ENCODE assay signal across 18 cellular contexts in the genomic region with DNA sequence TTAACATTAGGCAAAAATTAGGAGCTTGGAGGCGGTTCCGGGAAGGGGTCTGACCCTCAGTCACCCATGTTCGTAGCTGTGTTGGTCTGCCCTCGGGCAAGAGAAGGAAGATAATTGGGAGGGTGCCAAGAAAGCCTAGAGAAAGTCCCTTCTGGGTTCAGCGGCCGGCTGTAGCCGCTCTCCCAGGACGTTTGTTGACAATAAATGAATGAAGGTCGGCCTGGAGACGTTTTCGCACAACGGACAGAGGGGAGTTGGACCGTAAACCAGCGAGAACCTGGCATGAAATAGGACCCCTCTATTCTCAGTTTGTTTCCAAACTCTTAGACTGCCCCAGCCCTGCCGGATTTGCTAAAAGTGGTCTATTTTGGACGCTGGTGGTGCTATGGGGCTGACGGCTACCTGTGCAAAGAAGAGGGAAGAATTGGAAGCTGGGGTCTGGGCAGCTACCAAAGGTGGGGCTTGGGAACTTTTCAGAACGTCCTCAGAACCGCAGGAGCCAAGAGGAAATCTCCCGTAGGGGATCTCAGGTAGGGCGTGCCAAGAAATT. TPM values are rescaled to one million over a fixed set of nuclear protein-coding genes. Genes with fewer than 3 reads are reported as not detected.
DNase-seq lines count a peak whose midpoint lies in the region; ATAC-seq, FAIRE-seq and TF ChIP-seq lines count a peak whose summit lies in the region.
"Not testable (repeated sequence)": the region's sequence is repeated elsewhere in the genome, so short reads cannot be mapped to it uniquely, and the experiment has no call there.
"Had no signal": no experiment of that assay in that cellular context is flagged by ENCODE, and none has a peak within 500 bp of the region (broad histone marks: within the 10 kb centered on the region; RNA-seq: fewer than 3 reads in every experiment).

No MANE protein-coding gene starts in this region.

- in situ Hi-C loops in HepG2 (cut with HindIII; ENCODE audit: extremely low pct_ligation_motif_present, low pct_unique_long_range_greater_than_20kb) = not testable (repeated sequence)

- CTCF ChIA-PET in A549 (lab: Yijun Ruan, JAX); HepG2 (lab: Yijun Ruan, JAX; ENCODE audit: low intra/inter-chr PET ratio, low total read pairs): not testable (repeated sequence)

- TF ChIP-seq POLR2A in A549 (IDR thresholded peaks at IDR 0.05; ENCODE audit: low read length); HepG2 (IDR thresholded peaks at IDR 0.05; ENCODE audit: insufficient read depth in 1 of 2, low read depth in 2 of 2, low read length in 2 of 2): not testable (repeated sequence)

- not testable (repeated sequence) for BruUV-seq in HepG2 (replicated peaks; lab: Mats Ljungman, UMichigan)

- POLR2A ChIA-PET in A549 (lab: Yijun Ruan, JAX); HepG2 (lab: Yijun Ruan, JAX): not testable (repeated sequence)

- H3K27me3 ChIP-seq in foreskin keratinocyte; HepG2 (ENCODE audit: control insufficient read depth in 1 of 2, insufficient read depth in 2 of 2, low read length in 2 of 2); lower lobe of right lung (ENCODE audit: low read depth); aorta (ENCODE audit: control insufficient read depth in 1 of 2, insufficient read depth in 2 of 2, low read length in 1 of 2): not testable (repeated sequence)

- not testable (repeated sequence) for H3K9ac ChIP-seq in HepG2 (ENCODE audit: insufficient read depth, low read depth, low read length)

- not testable (repeated sequence) for FAIRE-seq in A549 (lab: Jason Lieb, UNC); HepG2 (lab: Jason Lieb, UNC)

- no CpG with 5 or more reads among the region's 21 CpGs for WGBS in A549 (ENCODE audit: missing lambda C conversion rate)
- WGBS in HepG2 (ENCODE audit: low lambda C conversion rate) = no CpG with 5 or more reads among the region's 21 CpGs
- WGBS in aorta, 2 donors = no CpG with 5 or more reads among the region's 21 CpGs

- not testable (repeated sequence) for H3K36me3 ChIP-seq in HepG2 (replicated peaks in 1 of 2; ENCODE audit: control insufficient read depth in 1 of 2, insufficient read depth in 2 of 2, low read length in 2 of 2); lower lobe of right lung; mucosa of descending colon (ENCODE audit: low read depth); aorta (ENCODE audit: control insufficient read depth in 1 of 2, insufficient read depth in 2 of 2, low read length in 1 of 2)

- ATAC-seq in A549 = peak; percentile 51 to 72; a peak in 5 of 6 replicates
- peak; percentile 39 for ATAC-seq in SK-N-SH treated with all-trans-retinoic acid at 6 μM for 48 hours
- peak; percentile 18 for ATAC-seq in foreskin keratinocyte
- ATAC-seq in HepG2 = peak; percentile 76
- ATAC-seq in lower lobe of right lung = peak; percentile 27 to 47
- peak; percentile 10 for ATAC-seq in mucosa of descending colon
- ATAC-seq in sciatic nerve = peak; percentile 39
- ATAC-seq in aorta (ENCODE audit: low FRiP score) = peak; percentile 44

- TF ChIP-seq CTCF in A549 (IDR thresholded peaks at IDR 0.05); foreskin keratinocyte (conservative IDR thresholded peaks at IDR 0.05); HepG2 (CRISPR knock-in tag; IDR thresholded peaks at IDR 0.05); lower lobe of right lung (IDR thresholded peaks at IDR 0.05); mucosa of descending colon (IDR thresholded peaks at IDR 0.05): not testable (repeated sequence)

- not testable (repeated sequence) for H3K79me2 ChIP-seq in HepG2 (ENCODE audit: insufficient read depth, low read length)

- H3K27ac ChIP-seq in A549; foreskin keratinocyte; HepG2 (ENCODE audit: extremely low read length, insufficient read depth, low read length); lower lobe of right lung; aorta (ENCODE audit: low read depth in 1 of 2, low read length in 2 of 2): not testable (repeated sequence)

- not testable (repeated sequence) for H3K4me1 ChIP-seq in A549; foreskin keratinocyte; HepG2 (ENCODE audit: insufficient read depth, low read length); lower lobe of right lung; mucosa of descending colon (ENCODE audit: low read depth); aorta (ENCODE audit: control insufficient read depth in 1 of 2, insufficient read depth in 2 of 2, low read length in 2 of 2)

- not testable (repeated sequence) for DNase-seq in A549 (ENCODE audit: low read depth in 1 of 2, low spot score in 1 of 2); foreskin keratinocyte; HepG2 (ENCODE audit: low spot score); lower lobe of right lung; mucosa of descending colon; sciatic nerve (ENCODE audit: low spot score); aorta

- not testable (repeated sequence) for H3K4me2 ChIP-seq in A549; HepG2 (ENCODE audit: low read depth, low read length)

- TF ChIP-seq RAD21 in A549 (conservative IDR thresholded peaks at IDR 0.05 in 1 of 2, IDR thresholded peaks at IDR 0.05 in 1 of 2); HepG2 (CRISPR knock-in tag; IDR thresholded peaks at IDR 0.05): not testable (repeated sequence)

- not testable (repeated sequence) for H3K9me3 ChIP-seq in A549; HepG2 (ENCODE audit: low read length); lower lobe of right lung; mucosa of descending colon; aorta (ENCODE audit: control insufficient read depth, low read length)

- H3K4me3 ChIP-seq in A549; HepG2 (replicated peaks in 1 of 3; ENCODE audit: insufficient read depth in 1 of 3, low read depth in 2 of 3, low read length in 3 of 3); lower lobe of right lung; mucosa of descending colon; aorta (ENCODE audit: low read length in 2 of 2): not testable (repeated sequence)

- intact Hi-C loops in HepG2 (cut with micrococcal nuclease; ENCODE audit: unreplicated experiment); lower lobe of right lung (cut with DNase I); mucosa of descending colon (cut with DNase I, micrococcal nuclease); sciatic nerve (cut with DNase I); aorta (cut with DNase I): not testable (repeated sequence)

- H4K20me1 ChIP-seq in HepG2 (ENCODE audit: insufficient read depth, low read length) = not testable (repeated sequence)

- H2AFZ ChIP-seq in HepG2 (ENCODE audit: low read length) = not testable (repeated sequence)

- not testable (repeated sequence) for TF ChIP-seq EP300 in A549 (IDR thresholded peaks at IDR 0.05); HepG2 (IDR thresholded peaks at IDR 0.05; ENCODE audit: low read depth in 2 of 2, low read length in 2 of 2); HepG2 (CRISPR knock-in tag; IDR thresholded peaks at IDR 0.05; ENCODE audit: borderline replicate concordance)

RNA-seq across cellular contexts. Expression of gene FOXD4L6, which starts 3.3 kb away (rescaled TPM):
- polyA plus RNA-seq in A549 (2011; rRNA removed) = 0.08 TPM in 1 of 2 replicates, not detected in the other
- 0.03 and 0.06 TPM in 2 replicates for polyA plus RNA-seq in A549 (2012; cell fraction: cytosol; rRNA removed)
- 0.30 and 0.38 TPM in 2 replicates for polyA plus RNA-seq in A549 (2012; cell fraction: nucleus; rRNA removed)
- not detected in 3 replicates for polyA plus RNA-seq in A549 (2017; fragmentation: RNase III; extraction: RNeasy Plus Mini Kit Qiagen cat#74134 plus additional on column Dnase treatment)
- not detected in 2 replicates for polyA minus RNA-seq in A549 (2011; rRNA and poly(A)+ RNA removed)
- not detected in 2 replicates for total RNA-seq in foreskin keratinocyte
- polyA plus RNA-seq in foreskin keratinocyte = 0.02 TPM in 1 of 2 replicates, not detected in the other
- 0.11 TPM in 1 of 2 replicates, not detected in the other for total RNA-seq in HepG2 (2016; rRNA removed; fragmentation: Illumina TruSeq; extraction: Trizol)
- total RNA-seq in HepG2 (2016; cell fraction: cytosol; rRNA removed; fragmentation: Illumina TruSeq; extraction: Trizol; ENCODE audit: low read depth) = 0.20 TPM in 1 of 2 replicates, not detected in the other
- not detected in 2 replicates for total RNA-seq in HepG2 (2016; cell fraction: insoluble cytoplasmic fraction; rRNA removed; fragmentation: Illumina TruSeq; extraction: Trizol)
- not detected in 2 replicates for total RNA-seq in HepG2 (2016; cell fraction: membrane; rRNA removed; fragmentation: Illumina TruSeq; extraction: Trizol)
- total RNA-seq in HepG2 (2016; cell fraction: nucleus; rRNA removed; fragmentation: Illumina TruSeq; extraction: Trizol) = 0.44 TPM in 1 of 2 replicates, not detected in the other
- polyA plus RNA-seq in HepG2 (2011; rRNA removed) = 0.13 TPM in 1 of 2 replicates, not detected in the other
- polyA plus RNA-seq in HepG2 (2011; cell fraction: cytosol; rRNA removed) = 0.05 TPM in 1 of 2 replicates, not detected in the other
- polyA plus RNA-seq in HepG2 (2011; cell fraction: nucleus; rRNA removed) = 0.66 and 0.82 TPM in 2 replicates
- not detected in 2 replicates for polyA plus RNA-seq in HepG2 (2012)
- 0.15 TPM in 1 of 2 replicates, not detected in the other for polyA plus RNA-seq in HepG2 (2016; cell fraction: cytosol; fragmentation: Illumina TruSeq; extraction: Trizol; ENCODE audit: low read depth)
- polyA plus RNA-seq in HepG2 (2016; cell fraction: insoluble cytoplasmic fraction; fragmentation: Illumina TruSeq; extraction: Trizol; ENCODE audit: low read depth) = not detected in 2 replicates
- 0.13 TPM in 1 of 2 replicates, not detected in the other for polyA plus RNA-seq in HepG2 (2016; cell fraction: membrane; fragmentation: Illumina TruSeq; extraction: Trizol; ENCODE audit: low read depth)
- polyA plus RNA-seq in HepG2 (2016; cell fraction: nucleus; fragmentation: Illumina TruSeq; extraction: Trizol; ENCODE audit: insufficient read depth, low read depth) = 0.44 TPM in 1 of 2 replicates, not detected in the other
- 0.12 and 0.62 TPM in 2 replicates for polyA minus RNA-seq in HepG2 (2011; rRNA and poly(A)+ RNA removed; ENCODE audit: low replicate concordance)
- polyA minus RNA-seq in HepG2 (2011; cell fraction: cytosol; rRNA and poly(A)+ RNA removed) = not detected in 2 replicates
- 1.0 and 1.6 TPM in 2 replicates for polyA minus RNA-seq in HepG2 (2011; cell fraction: nucleus; rRNA and poly(A)+ RNA removed)
- total RNA-seq in lower lobe of right lung = not detected
- not detected for total RNA-seq in mucosa of descending colon
- total RNA-seq in sciatic nerve = not detected
- not detected for total RNA-seq in aorta
- polyA plus RNA-seq in aorta = not detected
- total RNA-seq: A172; A673; CD4-positive, alpha-beta memory T cell; CD4-positive, CD25-positive, alpha-beta regulatory T cell; CD8-positive, alpha-beta memory T cell; Daoy; G401; GM12878 had no signal
- polyA plus RNA-seq: AG04450; CD14-positive monocyte; CD4-positive, alpha-beta memory T cell; CD4-positive, CD25-positive, alpha-beta regulatory T cell; CD8-positive, alpha-beta memory T cell had no signal

Comparison
In these comparisons a context has a peak if more than half of its experiments do, and no peak if none do; other contexts are left out.
1. ATAC-seq: peak in every context shown above with its lines; median percentile 76 in HepG2; 62 in A549; 44 in aorta; 39 in SK-N-SH treated with all-trans-retinoic acid at 6 μM for 48 hours; 39 in sciatic nerve; 37 in lower lobe of right lung; 18 in foreskin keratinocyte; 10 in mucosa of descending colon.